ENCODE assay signal across 1 cellular context in the genomic region with DNA sequence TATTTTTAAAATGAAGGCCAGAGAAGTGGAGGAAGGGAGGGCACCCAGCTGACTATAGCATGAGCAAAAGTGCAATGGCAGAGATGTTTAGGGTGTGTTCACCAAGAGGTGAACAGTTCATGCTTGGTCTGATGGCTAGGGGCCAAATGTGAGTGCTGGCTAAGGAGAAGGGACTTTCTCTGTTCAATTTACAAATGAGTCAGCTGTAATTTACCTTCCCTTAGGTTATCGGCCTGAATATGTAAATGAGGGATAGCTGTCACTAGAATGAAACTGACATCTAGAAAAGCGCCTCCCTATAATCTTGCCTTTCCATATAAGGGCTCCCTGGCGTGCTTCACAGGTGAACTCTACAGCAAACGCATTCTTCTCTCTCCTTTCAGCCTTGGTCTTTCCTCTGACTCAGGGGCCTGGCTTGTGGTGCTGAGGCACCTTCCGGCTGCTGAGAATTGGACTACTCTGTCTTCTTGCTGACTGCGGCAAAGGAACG.
TF ChIP-seq lines count a peak whose summit lies in the region.

No MANE protein-coding gene starts in this region.

TF ChIP-seq in GM12878, 131 proteins besides CTCF, POLR2A, EP300 and RAD21 (continued from another document):
- TF ChIP-seq, protein P1, sequence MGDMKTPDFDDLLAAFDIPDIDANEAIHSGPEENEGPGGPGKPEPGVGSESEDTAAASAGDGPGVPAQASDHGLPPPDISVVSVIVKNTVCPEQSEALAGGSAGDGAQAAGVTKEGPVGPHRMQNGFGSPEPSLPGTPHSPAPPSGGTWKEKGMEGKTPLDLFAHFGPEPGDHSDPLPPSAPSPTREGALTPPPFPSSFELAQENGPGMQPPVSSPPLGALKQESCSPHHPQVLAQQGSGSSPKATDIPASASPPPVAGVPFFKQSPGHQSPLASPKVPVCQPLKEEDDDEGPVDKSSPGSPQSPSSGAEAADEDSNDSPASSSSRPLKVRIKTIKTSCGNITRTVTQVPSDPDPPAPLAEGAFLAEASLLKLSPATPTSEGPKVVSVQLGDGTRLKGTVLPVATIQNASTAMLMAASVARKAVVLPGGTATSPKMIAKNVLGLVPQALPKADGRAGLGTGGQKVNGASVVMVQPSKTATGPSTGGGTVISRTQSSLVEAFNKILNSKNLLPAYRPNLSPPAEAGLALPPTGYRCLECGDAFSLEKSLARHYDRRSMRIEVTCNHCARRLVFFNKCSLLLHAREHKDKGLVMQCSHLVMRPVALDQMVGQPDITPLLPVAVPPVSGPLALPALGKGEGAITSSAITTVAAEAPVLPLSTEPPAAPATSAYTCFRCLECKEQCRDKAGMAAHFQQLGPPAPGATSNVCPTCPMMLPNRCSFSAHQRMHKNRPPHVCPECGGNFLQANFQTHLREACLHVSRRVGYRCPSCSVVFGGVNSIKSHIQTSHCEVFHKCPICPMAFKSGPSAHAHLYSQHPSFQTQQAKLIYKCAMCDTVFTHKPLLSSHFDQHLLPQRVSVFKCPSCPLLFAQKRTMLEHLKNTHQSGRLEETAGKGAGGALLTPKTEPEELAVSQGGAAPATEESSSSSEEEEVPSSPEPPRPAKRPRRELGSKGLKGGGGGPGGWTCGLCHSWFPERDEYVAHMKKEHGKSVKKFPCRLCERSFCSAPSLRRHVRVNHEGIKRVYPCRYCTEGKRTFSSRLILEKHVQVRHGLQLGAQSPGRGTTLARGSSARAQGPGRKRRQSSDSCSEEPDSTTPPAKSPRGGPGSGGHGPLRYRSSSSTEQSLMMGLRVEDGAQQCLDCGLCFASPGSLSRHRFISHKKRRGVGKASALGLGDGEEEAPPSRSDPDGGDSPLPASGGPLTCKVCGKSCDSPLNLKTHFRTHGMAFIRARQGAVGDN (IDR thresholded peaks at IDR 0.05), result no peak
- no peak for TF ChIP-seq PML (IDR thresholded peaks at IDR 0.05; ENCODE audit: low read length)
- 0 out of 2 replicates have a peak, but pooled peaks have one; percentile 33 for TF ChIP-seq MTA3 (IDR thresholded peaks at IDR 0.05; ENCODE audit: borderline replicate concordance, low read length)
- TF ChIP-seq WRNIP1 (IDR thresholded peaks at IDR 0.05; ENCODE audit: borderline replicate concordance, low read depth, low read length), result no peak
- 0 out of 2 replicates have a peak, but pooled peaks have one; percentile 28 for TF ChIP-seq IRF4 (IDR thresholded peaks at IDR 0.05; ENCODE audit: low read depth, low read length)
- no peak for TF ChIP-seq GATAD2B (conservative IDR thresholded peaks at IDR 0.05; ENCODE audit: low read depth)
- TF ChIP-seq RCOR1 (conservative IDR thresholded peaks at IDR 0.05; ENCODE audit: low read depth, low read length), result no peak
- no peak for TF ChIP-seq ZSCAN29 (IDR thresholded peaks at IDR 0.05)
- TF ChIP-seq TBL1XR1 (IDR thresholded peaks at IDR 0.05; ENCODE audit: low read depth, low read length), result 0 out of 2 replicates have a peak, but pooled peaks have one; percentile 27
- no peak for TF ChIP-seq YY1 (IDR thresholded peaks at IDR 0.05; ENCODE audit: low read depth, low read length)
- TF ChIP-seq TCF7 (IDR thresholded peaks at IDR 0.05; ENCODE audit: borderline replicate concordance), result no peak
- TF ChIP-seq MTA2 (IDR thresholded peaks at IDR 0.05; ENCODE audit: low read depth), result no peak
- no peak for TF ChIP-seq POLR2AphosphoS2 (IDR thresholded peaks at IDR 0.05; ENCODE audit: low read depth, low read length)
